ENCODE assay signal across 32 cellular contexts in genomic region chr10:15231403-15231802, GRCh38.
"Had no signal": no experiment of that assay in that cellular context is flagged by ENCODE, and none has a peak within 500 bp of the region (broad histone marks: within the 10 kb centered on the region; RNA-seq: fewer than 3 reads in every experiment).

No MANE protein-coding gene starts in this region.

- ATAC-seq: activated T-cell treated with anti-CD3 and anti-CD28 coated beads, Interleukin-2, amount 50 U/mL, for 4 hours; Panc1; T-cell had no signal

- DNase-seq: activated B cell treated with CpG ODN at 0.5 μM for 24 hours; activated CD4-positive, alpha-beta memory T cell treated with anti-CD3 and anti-CD28 coated beads for 36 hours; activated CD4-positive, alpha-beta T cell treated with anti-CD3 and anti-CD28 coated beads for 4 hours; activated CD4-positive, alpha-beta T cell treated with anti-CD3 and anti-CD28 coated beads, Interleukin-2, amount 50 U/mL, for 1 hour; activated CD4-positive, CD25-positive, alpha-beta regulatory T cell treated with anti-CD3 and anti-CD28 coated beads, Interleukin-2, amount 50 U/mL, for 72 hours; activated CD8-positive, alpha-beta memory T cell treated with anti-CD3 and anti-CD28 coated beads, Interleukin-2, amount 50 U/mL, for 4 hours; activated naive CD4-positive, alpha-beta T cell; activated naive CD4-positive, alpha-beta T cell treated with anti-CD3 and anti-CD28 coated beads, Interleukin-2, amount 50 U/mL, for 16 hours; activated naive CD8-positive, alpha-beta T cell treated with anti-CD3 and anti-CD28 coated beads for 36 hours; activated T-cell treated with anti-CD3 and anti-CD28 coated beads for 4 hours; activated T-cell treated with anti-CD3 and anti-CD28 coated beads, Interleukin-2, amount 50 U/mL, for 4 hours; amniotic stem cell; aorta; Karpas-422; KBM-7; NCI-H1048; NCI-H1105 treated with DMSO at 0.1 percent for 48 hours; NCI-H1436; NCI-H1694; NCI-H2029; NCI-H510A; NCI-H526; SHP77 treated with DMSO at 0.1 percent for 48 hours; SK-N-SH; T-cell; T-helper 2 cell; T-helper 9 cell had no signal

- H3K4me1 Mint-ChIP-seq: activated B cell treated with CpG ODN at 0.5 μM for 24 hours; activated naive CD8-positive, alpha-beta T cell treated with anti-CD3 and anti-CD28 coated beads for 36 hours had no signal

- H3K9me3 Mint-ChIP-seq: activated B cell treated with CpG ODN at 0.5 μM for 24 hours; activated CD4-positive, alpha-beta memory T cell treated with anti-CD3 and anti-CD28 coated beads for 36 hours; activated naive CD8-positive, alpha-beta T cell treated with anti-CD3 and anti-CD28 coated beads for 36 hours; activated T-cell treated with anti-CD3 and anti-CD28 coated beads, Interleukin-2, amount 50 U/mL, for 4 hours; T-cell had no signal

- H3K4me3 Mint-ChIP-seq: activated B cell treated with CpG ODN at 0.5 μM for 24 hours; activated CD4-positive, alpha-beta memory T cell treated with anti-CD3 and anti-CD28 coated beads for 36 hours; activated naive CD8-positive, alpha-beta T cell treated with anti-CD3 and anti-CD28 coated beads for 36 hours; activated T-cell treated with anti-CD3 and anti-CD28 coated beads, Interleukin-2, amount 50 U/mL, for 4 hours; activated T-helper 1 cell treated with anti-CD3 and anti-CD28 coated beads, Interleukin-12 subunit alpha, Interleukin-12 subunit beta, Interleukin-2, Interleukin-4 antibody, amounts not matched to agents 30 ng/mL and 10 ng/mL and 1 ng/mL, durations not matched to agents 14 hours and 24 hours and 36 hours; T-cell had no signal

- H3K27ac Mint-ChIP-seq: activated B cell treated with CpG ODN at 0.5 μM for 24 hours; activated CD4-positive, alpha-beta memory T cell treated with anti-CD3 and anti-CD28 coated beads for 36 hours; activated naive CD8-positive, alpha-beta T cell treated with anti-CD3 and anti-CD28 coated beads for 36 hours; activated T-helper 1 cell treated with anti-CD3 and anti-CD28 coated beads, Interleukin-12 subunit alpha, Interleukin-12 subunit beta, Interleukin-2, Interleukin-4 antibody, amounts not matched to agents 30 ng/mL and 10 ng/mL and 1 ng/mL, durations not matched to agents 14 hours and 24 hours and 36 hours; T-cell had no signal

- H3K36me3 Mint-ChIP-seq: activated CD4-positive, alpha-beta memory T cell treated with anti-CD3 and anti-CD28 coated beads for 36 hours had no signal

- H3K27ac ChIP-seq: cardiac muscle cell, SJSA1, VCaP had no signal

- H3K27me3 Mint-ChIP-seq: activated CD4-positive, alpha-beta memory T cell treated with anti-CD3 and anti-CD28 coated beads for 36 hours; activated naive CD8-positive, alpha-beta T cell treated with anti-CD3 and anti-CD28 coated beads for 36 hours; T-cell had no signal
